In genomic region chr10:67841737-67842136, GRCh38 we compare ENCODE assay signal across 8 cellular contexts.
"Had no signal": no experiment of that assay in that cellular context is flagged by ENCODE, and none has a peak within 500 bp of the region (broad histone marks: within the 10 kb centered on the region; RNA-seq: fewer than 3 reads in every experiment).

No MANE protein-coding gene starts in this region.

- H3K4me3 ChIP-seq: GM12878 had no signal

- ATAC-seq: GM12878 had no signal

- FAIRE-seq: G401.6, GM12878, GM12891, GM12892, GM18507, GM19239 had no signal

- DNase-seq: GDM1, GF-D8 had no signal
